8 cellular contexts compared by ENCODE assay signal in the genomic region with DNA sequence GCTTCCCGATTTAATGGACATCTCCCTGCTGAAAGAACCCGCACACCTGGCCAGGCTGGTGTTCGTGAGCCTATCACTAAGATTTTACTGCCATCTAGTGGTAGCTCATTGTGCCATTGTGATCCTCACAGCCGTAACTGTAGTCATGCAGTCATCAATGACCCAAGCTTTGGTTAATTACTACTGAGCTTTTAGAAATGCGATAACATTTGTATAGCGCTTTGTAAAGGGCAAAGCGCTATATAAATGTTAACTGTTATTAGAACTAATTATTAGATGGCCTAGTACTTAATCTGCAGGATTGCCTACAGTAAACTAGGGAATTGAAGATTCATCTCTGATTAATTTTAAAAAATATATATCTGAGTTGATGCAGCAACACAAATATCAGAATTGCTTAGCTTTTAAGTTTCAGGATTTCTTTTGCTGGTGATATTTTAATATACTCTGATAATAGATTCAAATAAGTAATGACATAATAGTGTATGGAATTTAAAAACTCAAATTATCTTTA.
DNase-seq lines count a peak whose midpoint lies in the region; ATAC-seq and TF ChIP-seq lines count a peak whose summit lies in the region.

No MANE protein-coding gene starts in this region.

- DNase-seq in DMS 273 (lab: John Stamatoyannopoulos, UW; ENCODE audit: unreplicated experiment) (peak; percentile 91), HK-2 (ENCODE audit: unreplicated experiment) (peak; percentile 22), NCI-H748 treated with DMSO at 0.1 percent for 48 hours (lab: John Stamatoyannopoulos, UW) (peak; percentile 93), epithelial cell of esophagus (ENCODE audit: low read depth) (peak; percentile 83), stomach (peak; percentile 65)
- peak; percentile 22 to 27 for DNase-seq in activated CD8-positive, alpha-beta memory T cell treated with anti-CD3 and anti-CD28 coated beads for 4 hours (ENCODE audit: low read depth in 2 of 2)
- peak; percentile 13 to 73 (median 62) for DNase-seq in naive thymus-derived CD4-positive, alpha-beta T cell

- POLR2A ChIA-PET in naive thymus-derived CD4-positive, alpha-beta T cell (lab: Charles Lee), result interaction anchor here (0.8 to 1.1 kb wide), 3 partner anchors 317 to 743 kb away, joined by 3 to 4 read pairs (median 4); partner anchors contain the start of gene MLLT3

- peaks cover 0 to 23% (median 12%) of the 10 kb centered on the region in 5 donors for H3K36me3 Mint-ChIP-seq in naive thymus-derived CD4-positive, alpha-beta T cell

- CTCF ChIA-PET in naive thymus-derived CD4-positive, alpha-beta T cell (lab: Charles Lee), result interaction anchor here (0.5 to 5.4 kb wide), 27 partner anchors 12 to 1477 kb away, joined by 3 to 65 read pairs (median 3); partner anchors contain the start of gene MLLT3

- intact Hi-C loops in naive thymus-derived CD4-positive, alpha-beta T cell (cut with micrococcal nuclease), result loop anchor here (1.0 to 10.0 kb wide), 16 partner anchors 56 to 1469 kb away; no protein-coding TSS in a partner anchor
- intact Hi-C loops in stomach (cut with DNase I; ENCODE audit: low total_unique reads), result loop anchor here (5.0 to 10.0 kb wide), 3 partner anchors 164 to 1014 kb away; no protein-coding TSS in a partner anchor

- no peak for TF ChIP-seq POLR2A in stomach (IDR thresholded peaks at IDR 0.05)

- H3K4me3 ChIP-seq in epithelial cell of esophagus (ENCODE audit: low read length), result no peak overlapping the region
- H3K4me3 ChIP-seq in naive thymus-derived CD4-positive, alpha-beta T cell (ENCODE audit: low read length), result no peak overlapping the region
- H3K4me3 ChIP-seq in stomach, result no peak overlapping the region

- no peak overlapping the region for H3K27ac ChIP-seq in naive thymus-derived CD4-positive, alpha-beta T cell (ENCODE audit: low read depth, low read length)
- no peak overlapping the region for H3K27ac ChIP-seq in stomach

- no peak for TF ChIP-seq EP300 in stomach (IDR thresholded peaks at IDR 0.05)

- no peaks in the 10 kb centered on the region for H3K27me3 Mint-ChIP-seq in naive thymus-derived CD4-positive, alpha-beta T cell

- peak overlapping the region in 1 of 10 donors; percentile 20 for H3K4me3 Mint-ChIP-seq in naive thymus-derived CD4-positive, alpha-beta T cell

- no peaks in the 10 kb centered on the region for H3K36me3 ChIP-seq in naive thymus-derived CD4-positive, alpha-beta T cell (ENCODE audit: control insufficient read depth in 2 of 3, insufficient read depth in 3 of 3, low read length in 3 of 3)
- H3K36me3 ChIP-seq in stomach, result peaks cover 0 to 17% (median 9%) of the 10 kb centered on the region in 4 donors

- H3K4me1 ChIP-seq in naive thymus-derived CD4-positive, alpha-beta T cell (ENCODE audit: control insufficient read depth in 2 of 2, insufficient read depth in 2 of 2, low read length in 2 of 2), result no peaks in the 10 kb centered on the region
- peaks cover 0 to 5% (median 2%) of the 10 kb centered on the region in 4 donors for H3K4me1 ChIP-seq in stomach

- H3K4me1 Mint-ChIP-seq in naive thymus-derived CD4-positive, alpha-beta T cell, result peaks cover 0 to 8% (median 5%) of the 10 kb centered on the region in 7 donors

- H3K9me3 ChIP-seq in naive thymus-derived CD4-positive, alpha-beta T cell (ENCODE audit: control insufficient read depth in 2 of 3, low read length in 3 of 3), result no peaks in the 10 kb centered on the region
- H3K9me3 ChIP-seq in stomach, result no peaks in the 10 kb centered on the region

- TF ChIP-seq CTCF in epithelial cell of esophagus (IDR thresholded peaks at IDR 0.05; ENCODE audit: insufficient read depth, low read depth, low read length, missing control alignments) (peak; percentile 86), stomach (IDR thresholded peaks at IDR 0.05) (peak in 5 of 7 experiments; percentile 47 to 82 (median 68))

- peak; percentile 98 for ATAC-seq in GM21381 (IDR thresholded peaks at IDR 0.05; ENCODE audit: unreplicated experiment)
- peak; percentile 95 for ATAC-seq in naive thymus-derived CD4-positive, alpha-beta T cell

- H3K9me3 Mint-ChIP-seq in naive thymus-derived CD4-positive, alpha-beta T cell, result peaks cover 0 to under 1% (median 0%) of the 10 kb centered on the region in 11 donors

- H3K27ac Mint-ChIP-seq in naive thymus-derived CD4-positive, alpha-beta T cell, result peak overlapping the region in 3 of 9 donors; percentile 13 to 29 (median 29)

- WGBS in stomach, 5 donors, result 2 to 8% (median 6%) methylated on average over 7 of the region's 7 CpGs

- no peaks in the 10 kb centered on the region for H3K27me3 ChIP-seq in naive thymus-derived CD4-positive, alpha-beta T cell (ENCODE audit: control insufficient read depth in 2 of 2, insufficient read depth in 2 of 2, low read length in 2 of 2)
- H3K27me3 ChIP-seq in stomach, result no peaks in the 10 kb centered on the region

Comparison
In these comparisons a context has a peak if more than half of its experiments do, and no peak if none do; other contexts are left out.
1. DNase-seq: peak in every context shown above with its lines; median percentile 93 in NCI-H748 treated with DMSO at 0.1 percent for 48 hours; 91 in DMS 273; 83 in epithelial cell of esophagus; 65 in stomach; 62 in naive thymus-derived CD4-positive, alpha-beta T cell; 24 in activated CD8-positive, alpha-beta memory T cell treated with anti-CD3 and anti-CD28 coated beads for 4 hours; 22 in HK-2.